In the genomic region with DNA sequence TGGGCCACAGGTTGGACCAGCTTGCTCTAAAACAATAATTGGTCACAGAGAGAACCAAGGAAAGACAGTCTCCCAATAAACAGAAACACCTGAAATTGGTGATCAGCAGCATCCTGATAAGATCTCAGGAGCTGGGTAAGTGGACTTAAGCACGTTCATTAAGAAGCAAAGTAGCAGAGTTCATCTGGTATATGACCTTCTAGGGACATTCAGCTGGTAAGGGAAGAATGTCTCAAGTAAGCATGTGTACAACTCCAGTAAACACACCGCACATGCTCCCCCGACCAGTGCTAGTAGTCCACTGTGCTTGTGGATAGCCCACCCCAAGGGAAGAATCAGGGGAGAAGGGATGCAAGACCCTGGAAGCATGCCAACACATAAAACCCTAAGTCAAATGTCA, we compare ENCODE assay signal across 25 cellular contexts.
"Had no signal": no experiment of that assay in that cellular context is flagged by ENCODE, and none has a peak within 500 bp of the region (broad histone marks: within the 10 kb centered on the region; RNA-seq: fewer than 3 reads in every experiment).

No MANE protein-coding gene starts in this region.

- H3K79me2 ChIP-seq: hepatocyte had no signal

- H3K27ac Mint-ChIP-seq: dendritic cell treated with granulocyte-macrophage colony-stimulating factor and Interleukin-4, amounts not matched to agents 40 ng/mL and 50 ng/mL, for 4 days; effector memory CD8-positive, alpha-beta T cell; endodermal cell; immature natural killer cell; mesothelial cell of epicardium; naive B cell had no signal

- DNase-seq: colonic mucosa; cortex of kidney; effector CD8-positive, alpha-beta T cell; effector memory CD8-positive, alpha-beta T cell; endodermal cell; foreskin keratinocyte; heart left ventricle; hypothalamus; immature natural killer cell; left cardiac atrium; left lung; left ventricle myocardium superior; lower lobe of right lung; mesenchymal stem cell; mucosa of descending colon; naive B cell had no signal

- ATAC-seq: effector memory CD8-positive, alpha-beta T cell; foreskin keratinocyte; gastroesophageal sphincter; heart left ventricle; left cardiac atrium; left lung; left ventricle myocardium superior; lower lobe of right lung; mucosa of descending colon had no signal

- H3K36me3 ChIP-seq: colonic mucosa, esophagus muscularis mucosa, gastroesophageal sphincter, heart left ventricle, left lung, lower lobe of right lung had no signal

- H3K4me2 ChIP-seq: hepatocyte had no signal

- H3K27me3 Mint-ChIP-seq: dendritic cell treated with granulocyte-macrophage colony-stimulating factor and Interleukin-4, amounts not matched to agents 40 ng/mL and 50 ng/mL, for 4 days; effector memory CD8-positive, alpha-beta T cell; naive B cell had no signal

- H3K27me3 ChIP-seq: colonic mucosa, esophagus muscularis mucosa, foreskin keratinocyte, gastroesophageal sphincter, heart left ventricle, hepatocyte, left lung had no signal

- H3K4me1 ChIP-seq: colonic mucosa, esophagus muscularis mucosa, foreskin keratinocyte, gastroesophageal sphincter, heart left ventricle, left lung, lower lobe of right lung had no signal

- H3K9me3 Mint-ChIP-seq: dendritic cell treated with granulocyte-macrophage colony-stimulating factor and Interleukin-4, amounts not matched to agents 40 ng/mL and 50 ng/mL, for 4 days; endodermal cell; mesothelial cell of epicardium; naive B cell had no signal

- H3K4me3 ChIP-seq: colonic mucosa, esophagus muscularis mucosa, gastroesophageal sphincter, heart left ventricle, hepatocyte, left lung, lower lobe of right lung, mucosa of descending colon had no signal

- H3K4me3 Mint-ChIP-seq: dendritic cell treated with granulocyte-macrophage colony-stimulating factor and Interleukin-4, amounts not matched to agents 40 ng/mL and 50 ng/mL, for 4 days; effector memory CD8-positive, alpha-beta T cell; endodermal cell; immature natural killer cell; mesothelial cell of epicardium; naive B cell had no signal

- H3K27ac ChIP-seq: colonic mucosa, esophagus muscularis mucosa, foreskin keratinocyte, gastroesophageal sphincter, heart left ventricle, hepatocyte, left lung, lower lobe of right lung had no signal

- FAIRE-seq: endometrium, endothelial cell of umbilical vein, frontal cortex, keratinocyte had no signal

- H3K4me1 Mint-ChIP-seq: immature natural killer cell, mesothelial cell of epicardium, naive B cell had no signal

- H3K9me3 ChIP-seq: colonic mucosa, esophagus muscularis mucosa, gastroesophageal sphincter, heart left ventricle, left lung, lower lobe of right lung, mucosa of descending colon had no signal

- H2AFZ ChIP-seq: hepatocyte had no signal

- H3K36me3 Mint-ChIP-seq: immature natural killer cell, mesothelial cell of epicardium, naive B cell had no signal
